16 cellular contexts compared by ENCODE assay signal in the genomic region with DNA sequence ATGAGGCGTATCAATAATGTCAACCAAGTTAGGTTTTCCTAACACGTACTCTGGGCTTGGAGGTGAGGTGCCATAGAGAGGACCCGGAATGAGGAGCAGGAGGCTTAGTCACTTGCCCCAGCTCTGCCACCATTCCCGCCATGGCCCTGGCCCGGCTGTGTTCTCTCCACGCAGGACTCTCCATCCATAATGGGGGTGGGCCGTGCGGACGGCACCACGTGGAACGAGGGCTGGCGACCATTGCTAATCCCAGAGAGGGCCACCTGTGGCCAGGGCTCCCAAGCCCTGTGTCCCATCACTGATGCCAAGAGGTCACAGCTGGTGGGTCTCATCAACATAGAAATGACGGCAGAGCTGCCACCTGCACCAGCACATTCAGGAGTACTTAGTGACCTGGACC.
DNase-seq lines count a peak whose midpoint lies in the region; ATAC-seq and TF ChIP-seq lines count a peak whose summit lies in the region.
"Had no signal": no experiment of that assay in that cellular context is flagged by ENCODE, and none has a peak within 500 bp of the region (broad histone marks: within the 10 kb centered on the region; RNA-seq: fewer than 3 reads in every experiment).

No MANE protein-coding gene starts in this region.

- 90 to 95% (median 93%) methylated on average over 13 of the region's 13 CpGs for WGBS in heart left ventricle, 4 donors
- no CpG with 5 or more reads among the region's 13 CpGs for WGBS in neuronal stem cell (ENCODE audit: extremely low coverage in 2 of 2, insufficient read length in 2 of 2, insufficient replicate concordance in 1 of 2), 2 donors

- ATAC-seq in heart left ventricle (no peak), upper lobe of right lung (no peak)

- DNase-seq in cardiac septum (ENCODE audit: low spot score) (peak; percentile 66), heart left ventricle (no peak), islet precursor cell (peak; percentile 41), neuronal stem cell (ENCODE audit: low spot score) (no peak), upper lobe of right lung (peak; percentile 46), NCI-H2081 (lab: John Stamatoyannopoulos, UW) (no peak), kidney glomerular epithelial cell (lab: John Stamatoyannopoulos, UW) (no peak)
- DNase-seq: BE2C; CD4-positive, alpha-beta memory T cell; COR-L47; DMS153; DMS79 treated with DMSO at 0.1 percent for 48 hours; EL; H7 had no signal

- no peaks in the 10 kb centered on the region for H3K36me3 ChIP-seq in heart left ventricle
- no peaks in the 10 kb centered on the region for H3K36me3 ChIP-seq in neuronal stem cell (replicated peaks in 1 of 2; ENCODE audit: control insufficient read depth in 2 of 2, insufficient read depth in 2 of 2, low read length in 2 of 2)
- H3K36me3 ChIP-seq in upper lobe of right lung = no peaks in the 10 kb centered on the region
- H3K36me3 ChIP-seq: BE2C had no signal

- H2BK15ac ChIP-seq in neuronal stem cell (ENCODE audit: low read length) = peak overlapping the region; percentile 41

- H3K9ac ChIP-seq in neuronal stem cell (ENCODE audit: low read depth, low read length, poor library complexity) = no peak overlapping the region

- peak overlapping the region; percentile 53 for H2AK5ac ChIP-seq in neuronal stem cell (ENCODE audit: low read depth, low read length)

- no peak for TF ChIP-seq POLR2A in heart left ventricle (IDR thresholded peaks at IDR 0.05)

- H3K27me3 ChIP-seq in heart left ventricle (peaks cover 0 to 15% (median 0%) of the 10 kb centered on the region in 9 donors), neuronal stem cell (ENCODE audit: control insufficient read depth in 3 of 3, insufficient read depth in 3 of 3, low read depth in 1 of 3, low read length in 3 of 3) (peaks cover 0 to 15% (median 2%) of the 10 kb centered on the region in 3 experiments), upper lobe of right lung (no peaks in the 10 kb centered on the region)
- H3K27me3 ChIP-seq: BE2C had no signal

- no peak for TF ChIP-seq CTCF in heart left ventricle (IDR thresholded peaks at IDR 0.05)
- no peak for TF ChIP-seq CTCF in upper lobe of right lung (IDR thresholded peaks at IDR 0.05)

- H3K9me3 ChIP-seq in heart left ventricle (no peaks in the 10 kb centered on the region), neuronal stem cell (replicated peaks in 1 of 2; ENCODE audit: control insufficient read depth in 2 of 2, insufficient read depth in 1 of 2, low read depth in 1 of 2, low read length in 2 of 2) (no peaks in the 10 kb centered on the region), upper lobe of right lung (no peaks in the 10 kb centered on the region)
- H3K9me3 ChIP-seq: BE2C had no signal

- H3K23ac ChIP-seq in neuronal stem cell (ENCODE audit: low read depth, low read length, poor library complexity) = no peak overlapping the region

- H3K14ac ChIP-seq in neuronal stem cell (ENCODE audit: low read length) = no peak overlapping the region

- intact Hi-C loops in cardiac septum (cut with DNase I) = no loop called here
- intact Hi-C loops in heart left ventricle (cut with DNase I) = no loop called here
- intact Hi-C loops in upper lobe of right lung (cut with DNase I) = no loop called here

- H3K4me2 ChIP-seq in neuronal stem cell (ENCODE audit: insufficient read depth, low read length, poor library complexity, severe bottlenecking) = no peak overlapping the region
- H3K4me2 ChIP-seq: GM23338 had no signal

- peak overlapping the region; percentile 79 for H2BK12ac ChIP-seq in neuronal stem cell (ENCODE audit: low read length)

- H3K27ac ChIP-seq in heart left ventricle (no peak overlapping the region), neuronal stem cell (replicated peaks; ENCODE audit: low read length) (no peak overlapping the region), upper lobe of right lung (no peak overlapping the region)
- H3K27ac ChIP-seq: C4-2B had no signal

- H2BK5ac ChIP-seq in neuronal stem cell (ENCODE audit: low read length) = no peak overlapping the region

- H4K91ac ChIP-seq in neuronal stem cell (ENCODE audit: low read depth, low read length, poor library complexity) = no peak overlapping the region

- peak overlapping the region; percentile 12 for H2BK120ac ChIP-seq in neuronal stem cell (ENCODE audit: low read depth, low read length)

- no peak overlapping the region for H3K4ac ChIP-seq in neuronal stem cell (ENCODE audit: low read length)

- H3K4me3 ChIP-seq in heart left ventricle (no peak overlapping the region), neuronal stem cell (ENCODE audit: low read length in 2 of 2) (no peak overlapping the region), upper lobe of right lung (no peak overlapping the region)
- H3K4me3 ChIP-seq: GM23338 had no signal

- peaks cover 2% of the 10 kb centered on the region for H3K79me1 ChIP-seq in neuronal stem cell (ENCODE audit: low read depth, low read length)

- H4K8ac ChIP-seq in neuronal stem cell (ENCODE audit: low read depth, low read length) = no peak overlapping the region

- no peak overlapping the region for H3K18ac ChIP-seq in neuronal stem cell (ENCODE audit: low read length)

- H3K4me1 ChIP-seq in heart left ventricle (no peaks in the 10 kb centered on the region), neuronal stem cell (ENCODE audit: control insufficient read depth in 2 of 2, insufficient read depth in 1 of 2, low read depth in 1 of 2, low read length in 2 of 2) (peaks cover 0 to 18% of the 10 kb centered on the region in 2 donors), upper lobe of right lung (no peaks in the 10 kb centered on the region)
- H3K4me1 ChIP-seq: BE2C had no signal

- H2AFZ ChIP-seq in neuronal stem cell (ENCODE audit: low read length) = no peak overlapping the region
- H2AFZ ChIP-seq: GM23338 had no signal

Comparison
In these comparisons a context has a peak if more than half of its experiments do, and no peak if none do; other contexts are left out.
1. DNase-seq: peak in cardiac septum (single experiment), islet precursor cell (single experiment) and upper lobe of right lung (single experiment); none in heart left ventricle (0 of 5), neuronal stem cell (single experiment), NCI-H2081 (0 of 2) and kidney glomerular epithelial cell (single experiment).